Comparison of ENCODE assay signal across 8 cellular contexts in the genomic region with DNA sequence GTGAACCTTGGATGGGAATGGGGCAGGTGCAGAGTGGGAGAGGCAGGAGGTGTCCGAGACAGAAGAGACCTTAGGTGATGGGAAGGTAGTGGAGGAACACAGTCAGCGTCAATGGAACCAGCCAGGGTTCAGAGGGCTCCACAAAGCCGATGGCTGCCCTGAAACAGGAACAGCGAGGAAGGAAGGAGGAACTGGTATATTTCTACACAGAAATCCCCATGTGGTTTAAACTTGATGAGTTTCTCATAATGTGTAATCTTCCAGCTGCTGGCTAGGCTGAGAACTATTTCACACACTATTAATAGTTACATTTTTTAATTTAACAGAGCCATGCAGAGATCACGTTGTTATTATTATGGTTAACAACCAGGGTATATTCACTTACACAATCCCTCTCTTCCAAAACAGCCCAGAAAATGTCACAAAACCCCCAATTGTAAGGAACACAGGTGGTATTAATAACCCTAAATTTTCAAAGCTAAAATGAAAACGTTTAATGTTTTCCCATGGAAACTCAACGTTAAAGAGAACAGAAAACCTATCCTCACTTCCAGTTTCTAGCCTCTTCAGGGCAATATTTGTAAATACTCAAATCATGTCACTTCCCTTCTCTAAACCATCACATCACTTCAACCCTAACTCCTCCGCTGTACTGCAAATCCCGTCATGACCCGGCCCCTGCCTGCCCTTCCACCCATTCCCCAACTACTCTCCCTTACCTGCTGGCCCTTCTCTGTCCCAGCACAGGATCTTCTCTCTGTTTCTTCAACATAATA.
DNase-seq lines count a peak whose midpoint lies in the region; ATAC-seq, FAIRE-seq and TF ChIP-seq lines count a peak whose summit lies in the region.

No MANE protein-coding gene starts in this region.

- no peaks in the 10 kb centered on the region for H3K27me3 ChIP-seq in MG63

- peak overlapping the region; percentile 29 for H3K27ac Mint-ChIP-seq in central memory CD8-positive, alpha-beta T cell (ENCODE audit: low read depth)
- H3K27ac Mint-ChIP-seq in nephron, result peak overlapping the region in 2 of 3 experiments; percentile 22 to 26

- peak; percentile 38 for ATAC-seq in HG03064 (IDR thresholded peaks at IDR 0.05; ENCODE audit: low read depth, unreplicated experiment)
- peak; percentile 52 for ATAC-seq in central memory CD8-positive, alpha-beta T cell (replicated peaks; ENCODE audit: extremely low read depth, poor library complexity, severe bottlenecking)

- H3K9me3 ChIP-seq in MG63, result no peaks in the 10 kb centered on the region

- H3K9me3 Mint-ChIP-seq in central memory CD8-positive, alpha-beta T cell, result no peaks in the 10 kb centered on the region
- no peaks in the 10 kb centered on the region for H3K9me3 Mint-ChIP-seq in nephron

- no peak for TF ChIP-seq CTCF in nephron (IDR thresholded peaks at IDR 0.05; ENCODE audit: unreplicated experiment in 3 of 3)

- H3K36me3 Mint-ChIP-seq in central memory CD8-positive, alpha-beta T cell (ENCODE audit: insufficient read depth), result peaks cover 2% of the 10 kb centered on the region
- no peaks in the 10 kb centered on the region for H3K36me3 Mint-ChIP-seq in nephron (ENCODE audit: low read depth)

- peak; percentile 97 for FAIRE-seq in GM18507 (lab: Jason Lieb, UNC)

- DNase-seq in GM18507 (ENCODE audit: extremely low spot score, insufficient read length, low read depth), result no peak
- no peak for DNase-seq in central memory CD8-positive, alpha-beta T cell (ENCODE audit: low spot score in 2 of 2)
- DNase-seq in NCI-H69 (lab: John Stamatoyannopoulos, UW), result no peak
- no peak for DNase-seq in foreskin melanocyte
- no peak for DNase-seq in MG63
- DNase-seq in NCI-H1105 (lab: John Stamatoyannopoulos, UW), result no peak

- peaks cover 64% of the 10 kb centered on the region for H3K4me1 Mint-ChIP-seq in central memory CD8-positive, alpha-beta T cell
- peaks cover 60% of the 10 kb centered on the region for H3K4me1 Mint-ChIP-seq in nephron

- no peak overlapping the region for H3K4me3 ChIP-seq in MG63

- H3K4me3 Mint-ChIP-seq in central memory CD8-positive, alpha-beta T cell, result no peak overlapping the region
- H3K4me3 Mint-ChIP-seq in nephron, result no peak overlapping the region

- peaks cover 6% of the 10 kb centered on the region for H3K36me3 ChIP-seq in MG63

- H3K27me3 Mint-ChIP-seq in central memory CD8-positive, alpha-beta T cell, result no peaks in the 10 kb centered on the region
- H3K27me3 Mint-ChIP-seq in nephron (ENCODE audit: low read depth), result no peaks in the 10 kb centered on the region
